ENCODE assay signal across 27 cellular contexts in genomic region chr16:77822656-77823055, GRCh38. TPM values are rescaled to one million over a fixed set of nuclear protein-coding genes. Genes with fewer than 3 reads are reported as not detected.
DNase-seq lines count a peak whose midpoint lies in the region; ATAC-seq, FAIRE-seq and TF ChIP-seq lines count a peak whose summit lies in the region.
"Had no signal": no experiment of that assay in that cellular context is flagged by ENCODE, and none has a peak within 500 bp of the region (broad histone marks: within the 10 kb centered on the region; RNA-seq: fewer than 3 reads in every experiment).

No MANE protein-coding gene starts in this region.

- DNase-seq in NCI-H146 (lab: John Stamatoyannopoulos, UW) (peak; percentile 7), NCI-H146 treated with DMSO at 0.1 percent for 48 hours (lab: John Stamatoyannopoulos, UW; ENCODE audit: unreplicated experiment) (no peak), HTR-8/SVneo (ENCODE audit: insufficient read length, low spot score) (no peak), WTC11 (ENCODE audit: low spot score) (no peak), progenitor cell of endocrine pancreas (ENCODE audit: low spot score, unreplicated experiment) (no peak), AML-193 (lab: John Stamatoyannopoulos, UW) (no peak), NCI-H526 treated with DMSO at 0.1 percent for 48 hours (lab: John Stamatoyannopoulos, UW) (no peak)
- DNase-seq: CD4-positive, CD25-positive, alpha-beta regulatory T cell; DMS53; GF-D8; KBM-7; MV-4-11; NCI-H1105 treated with DMSO at 0.1 percent for 48 hours; NCI-H1694; NCI-H2029 treated with DMSO at 0.1 percent for 48 hours; NCI-H69; NK-92 treated with Interleukin-12 subunit alpha and Interleukin-12 subunit beta, amount 100 ng/mL, for 24 hours; PC-9; SJCRH30; T-helper 17 cell had no signal

- H3K27me3 Mint-ChIP-seq in WTC11 (ENCODE audit: low read depth): no peaks in the 10 kb centered on the region
- peaks cover 22% of the 10 kb centered on the region for H3K27me3 Mint-ChIP-seq in progenitor cell of endocrine pancreas

- no peaks in the 10 kb centered on the region for H3K9me3 Mint-ChIP-seq in WTC11
- H3K9me3 Mint-ChIP-seq in progenitor cell of endocrine pancreas (ENCODE audit: low read depth): no peaks in the 10 kb centered on the region

- H3K4me1 Mint-ChIP-seq in WTC11 (peaks cover 14% of the 10 kb centered on the region), progenitor cell of endocrine pancreas (ENCODE audit: low read depth) (no peaks in the 10 kb centered on the region)
- H3K4me1 Mint-ChIP-seq: CD4-positive, CD25-positive, alpha-beta regulatory T cell; T-helper 17 cell had no signal

- POLR2A ChIA-PET in WTC11 (lab: Charles Lee): no interaction called here

- no peak overlapping the region for H3K4me3 Mint-ChIP-seq in WTC11
- H3K4me3 Mint-ChIP-seq in progenitor cell of endocrine pancreas (ENCODE audit: low read depth): no peak overlapping the region
- H3K4me3 Mint-ChIP-seq: CD4-positive, CD25-positive, alpha-beta regulatory T cell; T-helper 17 cell had no signal

- CTCF ChIA-PET in WTC11 (lab: Charles Lee): interaction anchor here (1.0 to 1.1 kb wide), 2 partner anchors 38 to 187 kb away, joined by 3 read pairs; no protein-coding TSS in a partner anchor

- H3K36me3 Mint-ChIP-seq in WTC11 (peaks cover 24% of the 10 kb centered on the region), progenitor cell of endocrine pancreas (ENCODE audit: insufficient read depth) (no peaks in the 10 kb centered on the region)
- H3K36me3 Mint-ChIP-seq: CD4-positive, CD25-positive, alpha-beta regulatory T cell had no signal

- peak; percentile 68 for FAIRE-seq in HTR-8/SVneo (lab: Jason Lieb, UNC)
- FAIRE-seq: GM12892, HepG2 had no signal

- TF ChIP-seq CTCF in WTC11 (IDR thresholded peaks at IDR 0.05) (no peak), progenitor cell of endocrine pancreas (IDR thresholded peaks at IDR 0.05; ENCODE audit: unreplicated experiment) (no peak)

- H3K27ac Mint-ChIP-seq in WTC11 (no peak overlapping the region; the same call in 1 of the 2 replicates), progenitor cell of endocrine pancreas (peak overlapping the region; percentile 20)
- H3K27ac Mint-ChIP-seq: CD4-positive, CD25-positive, alpha-beta regulatory T cell; T-helper 17 cell had no signal

- peak; percentile 28; the same call in 1 of the 2 replicates for ATAC-seq in WTC11
- ATAC-seq: HepG2, Right ventricle myocardium inferior, SK-N-SH treated with all-trans-retinoic acid at 6 μM for 48 hours, T-helper 17 cell had no signal

TF ChIP-seq in WTC11, 78 proteins besides CTCF, POLR2A, EP300 and RAD21:
- TF ChIP-seq ZNF263 (CRISPR knock-in tag; IDR thresholded peaks at IDR 0.05; ENCODE audit: low read depth) (no peak), ATF1 (CRISPR knock-in tag; IDR thresholded peaks at IDR 0.05) (no peak), NR2C2 (CRISPR knock-in tag; IDR thresholded peaks at IDR 0.05) (no peak), SMAD4 (CRISPR knock-in tag; IDR thresholded peaks at IDR 0.05) (no peak)

RNA-seq across cellular contexts. Expression of gene VAT1L, which starts 34.3 kb away (rescaled TPM):
- total RNA-seq in WTC11 (2021) (19.1 to 22.2 TPM (median 22.0 TPM) in 3 replicates), progenitor cell of endocrine pancreas (0.67 and 1.1 TPM in 2 replicates)
- total RNA-seq: CD4-positive, CD25-positive, alpha-beta regulatory T cell; HepG2; HT-29; LHCN-M2; NCI-H460; PC-9; SJCRH30; T-helper 17 cell had no signal
